1 cellular context compared by ENCODE assay signal in genomic region chr1:24201941-24202440, GRCh38.
TF ChIP-seq lines count a peak whose summit lies in the region.

No MANE protein-coding gene starts in this region.

TF ChIP-seq in HepG2, 621 proteins besides CTCF, POLR2A, EP300 and RAD21 (continued from another document and continues in another):
- TF ChIP-seq THAP9 (CRISPR knock-in tag; IDR thresholded peaks at IDR 0.05; ENCODE audit: borderline replicate concordance) (0 out of 2 replicates have a peak, but pooled peaks have one; percentile 22), GATAD1 (CRISPR knock-in tag; IDR thresholded peaks at IDR 0.05) (no peak), CBFB (CRISPR knock-in tag; IDR thresholded peaks at IDR 0.05) (0 out of 2 replicates have a peak, but pooled peaks have one; percentile 20), PAF1 (CRISPR knock-in tag; IDR thresholded peaks at IDR 0.05) (no peak), LCORL (IDR thresholded peaks at IDR 0.05) (no peak), LCORL (CRISPR knock-in tag; IDR thresholded peaks at IDR 0.05) (no peak), MED1 (CRISPR knock-in tag; IDR thresholded peaks at IDR 0.05) (0 out of 2 replicates have a peak, but pooled peaks have one; percentile 20), HHEX (CRISPR knock-in tag; IDR thresholded peaks at IDR 0.05) (no peak), ZNF121 (CRISPR knock-in tag; IDR thresholded peaks at IDR 0.05) (peak; percentile 41; the same call in 1 of the 2 replicates), SMARCE1 (IDR thresholded peaks at IDR 0.05; ENCODE audit: borderline replicate concordance) (no peak), ZNF512B (CRISPR knock-in tag; IDR thresholded peaks at IDR 0.05; ENCODE audit: borderline replicate concordance) (no peak), KAT8 (CRISPR knock-in tag; IDR thresholded peaks at IDR 0.05) (0 out of 2 replicates have a peak, but pooled peaks have one; percentile 28), RCOR2 (CRISPR knock-in tag; IDR thresholded peaks at IDR 0.05) (no peak), ELF1 (CRISPR knock-in tag; IDR thresholded peaks at IDR 0.05) (peak; percentile 84), ZNF703 (CRISPR knock-in tag; IDR thresholded peaks at IDR 0.05; ENCODE audit: borderline replicate concordance) (no peak), ZBTB33 (CRISPR knock-in tag; IDR thresholded peaks at IDR 0.05) (no peak), ZNF138 (CRISPR knock-in tag; IDR thresholded peaks at IDR 0.05; ENCODE audit: low read depth) (no peak), ZNF451 (CRISPR knock-in tag; IDR thresholded peaks at IDR 0.05) (no peak), FUBP1 (CRISPR knock-in tag; IDR thresholded peaks at IDR 0.05; ENCODE audit: borderline replicate concordance) (no peak), ETV5 (CRISPR knock-in tag; IDR thresholded peaks at IDR 0.05; ENCODE audit: borderline replicate concordance) (peak; percentile 28; the same call in 1 of the 2 replicates), LBX2 (CRISPR knock-in tag; IDR thresholded peaks at IDR 0.05; ENCODE audit: borderline replicate concordance) (no peak), ZNF841 (CRISPR knock-in tag; IDR thresholded peaks at IDR 0.05; ENCODE audit: borderline replicate concordance) (no peak), ZNF446 (CRISPR knock-in tag; IDR thresholded peaks at IDR 0.05) (no peak), HOXD1 (CRISPR knock-in tag; IDR thresholded peaks at IDR 0.05) (0 out of 2 replicates have a peak, but pooled peaks have one; percentile 29), ZFX (CRISPR knock-in tag; IDR thresholded peaks at IDR 0.05; ENCODE audit: low read depth) (peak; percentile 64; the same call in 1 of the 2 replicates), MTF2 (CRISPR knock-in tag; IDR thresholded peaks at IDR 0.05; ENCODE audit: borderline replicate concordance) (no peak), SETDB1 (CRISPR knock-in tag; IDR thresholded peaks at IDR 0.05; ENCODE audit: borderline replicate concordance) (no peak), SMC3 (IDR thresholded peaks at IDR 0.05; ENCODE audit: low read length) (peak; percentile 90), PLRG1 (conservative IDR thresholded peaks at IDR 0.05) (no peak), EED (CRISPR knock-in tag; IDR thresholded peaks at IDR 0.05) (no peak), ZNF770 (CRISPR knock-in tag; IDR thresholded peaks at IDR 0.05) (peak; percentile 91), NFE2 (CRISPR knock-in tag; IDR thresholded peaks at IDR 0.05) (no peak), TERF1 (CRISPR knock-in tag; IDR thresholded peaks at IDR 0.05) (no peak), NR0B2 (CRISPR knock-in tag; IDR thresholded peaks at IDR 0.05) (no peak), SAP130 (CRISPR knock-in tag; IDR thresholded peaks at IDR 0.05; ENCODE audit: low read depth) (peak; percentile 22; the same call in 1 of the 2 replicates), ZNF280D (CRISPR knock-in tag; IDR thresholded peaks at IDR 0.05) (no peak), ATF6 (CRISPR knock-in tag; conservative IDR thresholded peaks at IDR 0.05) (no peak), XRCC5 (optimal IDR thresholded peaks at IDR 0.05; ENCODE audit: low read length) (no peak), KAT7 (CRISPR knock-in tag; IDR thresholded peaks at IDR 0.05; ENCODE audit: borderline replicate concordance) (no peak), ZFY (CRISPR knock-in tag; IDR thresholded peaks at IDR 0.05) (peak; percentile 45; the same call in 1 of the 2 replicates)
